Comparison of ENCODE assay signal across 14 cellular contexts in the genomic region with DNA sequence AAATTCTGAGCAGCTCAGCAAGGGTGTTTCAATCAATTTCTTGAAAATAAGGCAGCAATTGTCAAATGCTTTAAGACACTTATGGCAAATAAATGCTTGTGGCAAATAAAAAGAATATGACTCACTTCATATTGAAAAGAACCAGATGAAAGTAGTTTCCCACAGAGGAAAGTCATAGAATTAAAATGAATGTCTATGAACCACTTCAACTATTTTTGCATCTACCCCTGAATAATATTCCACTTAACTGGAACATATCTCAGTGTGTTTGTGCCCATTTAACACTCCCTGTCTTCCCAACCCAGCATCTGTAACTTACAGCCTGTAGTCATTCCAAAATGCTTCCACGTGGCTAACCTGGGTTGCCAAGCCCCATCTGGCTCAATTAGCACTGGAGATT.
DNase-seq lines count a peak whose midpoint lies in the region; ATAC-seq and TF ChIP-seq lines count a peak whose summit lies in the region.
"Had no signal": no experiment of that assay in that cellular context is flagged by ENCODE, and none has a peak within 500 bp of the region (broad histone marks: within the 10 kb centered on the region; RNA-seq: fewer than 3 reads in every experiment).

No MANE protein-coding gene starts in this region.

- POLR2A ChIA-PET in HCT116 (lab: Charles Lee) (interaction anchor here (1.2 to 1.4 kb wide), 4 partner anchors 10 to 85 kb away, joined by 4 to 6 read pairs (median 5); partner anchors contain the start of gene FEM1C), Caco-2 (lab: Charles Lee) (no interaction called here)

- peak overlapping the region; percentile 71 for H3K4me2 ChIP-seq in HCT116 (ENCODE audit: low read length)

- WGBS in suprapubic skin: 38% methylated on average over 1 of the region's 1 CpG

- no peak for TF ChIP-seq RAD21 in HCT116 (IDR thresholded peaks at IDR 0.05; ENCODE audit: low read depth)

- RAD21 ChIA-PET in HCT116 (lab: Charles Lee; ENCODE audit: low non-redundant PET in 1 of 2, low total read pairs in 2 of 2, uncharacterized antibody in 2 of 2, unreplicated experiment in 2 of 2): no interaction called here

- peak overlapping the region; percentile 50 for H3K9ac ChIP-seq in HCT116 (ENCODE audit: low read length)

- H3K27me3 ChIP-seq in HCT116 (ENCODE audit: insufficient read depth, low read length) (no peaks in the 10 kb centered on the region), suprapubic skin (no peaks in the 10 kb centered on the region), Caco-2 (replicated peaks; ENCODE audit: control insufficient read depth, insufficient read depth, low read length) (no peaks in the 10 kb centered on the region)

- H3K27ac ChIP-seq in HCT116 (ENCODE audit: low read depth, low read length): peak overlapping the region; percentile 73
- H3K27ac ChIP-seq in suprapubic skin: peak overlapping the region; percentile 27

- H3K9me3 ChIP-seq in HCT116 (ENCODE audit: control insufficient read depth in 1 of 2, insufficient read depth in 1 of 2, low read depth in 1 of 2, low read length in 2 of 2) (no peaks in the 10 kb centered on the region), suprapubic skin (no peaks in the 10 kb centered on the region), Caco-2 (no peaks in the 10 kb centered on the region)

- H3K27me3 Mint-ChIP-seq in Caco-2 (ENCODE audit: insufficient read depth, unreplicated experiment): no peaks in the 10 kb centered on the region

- no peak for TF ChIP-seq EP300 in suprapubic skin (IDR thresholded peaks at IDR 0.05)

- intact Hi-C loops in HCT116 (cut with micrococcal nuclease) (loop anchor here (5.0 kb wide), 2 partner anchors 72 to 78 kb away; no protein-coding TSS in a partner anchor), left ventricle myocardium superior (cut with micrococcal nuclease) (loop anchor here (2.0 to 10.0 kb wide), 3 partner anchors 38 to 79 kb away; no protein-coding TSS in a partner anchor), Caco-2 (cut with micrococcal nuclease; ENCODE audit: unreplicated experiment) (no loop called here)

- no peak for TF ChIP-seq POLR2A in HCT116 (IDR thresholded peaks at IDR 0.05; ENCODE audit: borderline replicate concordance, extremely low read depth, insufficient read depth, insufficient read length)
- no peak for TF ChIP-seq POLR2A in suprapubic skin (IDR thresholded peaks at IDR 0.05)

- peaks cover 12% of the 10 kb centered on the region for H3K4me1 Mint-ChIP-seq in Caco-2 (ENCODE audit: low read depth, unreplicated experiment)
- H3K4me1 Mint-ChIP-seq: CD8-positive, alpha-beta memory T cell; naive thymus-derived CD8-positive, alpha-beta T cell had no signal

- no peak overlapping the region for H3K4me3 Mint-ChIP-seq in Caco-2 (ENCODE audit: unreplicated experiment)
- H3K4me3 Mint-ChIP-seq: activated naive CD8-positive, alpha-beta T cell treated with anti-CD3 and anti-CD28 coated beads for 36 hours; CD8-positive, alpha-beta memory T cell; naive thymus-derived CD8-positive, alpha-beta T cell; WTC11 had no signal

- no peaks in the 10 kb centered on the region for H3K36me3 Mint-ChIP-seq in Caco-2 (ENCODE audit: insufficient read depth, unreplicated experiment)
- H3K36me3 Mint-ChIP-seq: activated naive CD8-positive, alpha-beta T cell treated with anti-CD3 and anti-CD28 coated beads for 36 hours; CD8-positive, alpha-beta memory T cell; naive thymus-derived CD8-positive, alpha-beta T cell; WTC11 had no signal

- H3K9me2 ChIP-seq in HCT116 (ENCODE audit: insufficient read depth): no peaks in the 10 kb centered on the region

- H2AFZ ChIP-seq in HCT116 (ENCODE audit: low read depth, low read length, poor library complexity, severe bottlenecking): no peak overlapping the region

- no peaks in the 10 kb centered on the region for H4K20me1 ChIP-seq in HCT116 (ENCODE audit: insufficient read depth)

- TSS peak; percentile 67 for BruUV-seq in HCT116 (replicated peaks; lab: Mats Ljungman, UMichigan)
- no TSS peak for BruUV-seq in Caco-2 (replicated peaks; lab: Mats Ljungman, UMichigan)

- peaks cover 25 to 97% of the 10 kb centered on the region in 2 experiments for H3K4me1 ChIP-seq in HCT116 (ENCODE audit: control insufficient read depth in 1 of 2, insufficient read depth in 2 of 2, low read length in 2 of 2)
- H3K4me1 ChIP-seq in suprapubic skin: peaks cover 36% of the 10 kb centered on the region
- peaks cover 21% of the 10 kb centered on the region; the same call in 1 of the 2 replicates for H3K4me1 ChIP-seq in Caco-2

- ATAC-seq in HCT116: peak; percentile 14; the same call in 1 of the 2 replicates
- ATAC-seq in left ventricle myocardium superior: peak; percentile 73
- ATAC-seq: naive thymus-derived CD8-positive, alpha-beta T cell; WTC11 had no signal

- CTCF ChIA-PET in HCT116 (lab: Charles Lee): no interaction called here
- CTCF ChIA-PET in Caco-2 (lab: Charles Lee): no interaction called here

- no peaks in the 10 kb centered on the region for H3K36me3 ChIP-seq in HCT116 (ENCODE audit: control insufficient read depth in 1 of 2, insufficient read depth in 2 of 2, low read length in 2 of 2)
- no peaks in the 10 kb centered on the region for H3K36me3 ChIP-seq in suprapubic skin
- H3K36me3 ChIP-seq in Caco-2 (ENCODE audit: control insufficient read depth, insufficient read depth, low read length): no peaks in the 10 kb centered on the region

- no peak overlapping the region for H3K27ac Mint-ChIP-seq in Caco-2 (ENCODE audit: unreplicated experiment)
- H3K27ac Mint-ChIP-seq: activated naive CD8-positive, alpha-beta T cell treated with anti-CD3 and anti-CD28 coated beads for 36 hours; CD8-positive, alpha-beta memory T cell; naive thymus-derived CD8-positive, alpha-beta T cell; WTC11 had no signal

- H3K4me3 ChIP-seq in HCT116 (replicated peaks in 1 of 2; ENCODE audit: low read depth in 1 of 2, low read length in 2 of 2): peak overlapping the region in 1 of 2 experiments; percentile 27; a peak in 1 of 4 replicates
- no peak overlapping the region for H3K4me3 ChIP-seq in suprapubic skin
- H3K4me3 ChIP-seq in Caco-2 (ENCODE audit: low read depth, low read length): no peak overlapping the region
- H3K4me3 ChIP-seq: coronary artery had no signal

- H3K9me3 Mint-ChIP-seq in Caco-2 (ENCODE audit: unreplicated experiment): no peaks in the 10 kb centered on the region
- H3K9me3 Mint-ChIP-seq: activated naive CD8-positive, alpha-beta T cell treated with anti-CD3 and anti-CD28 coated beads for 36 hours; CD8-positive, alpha-beta memory T cell; naive thymus-derived CD8-positive, alpha-beta T cell; WTC11 had no signal

- TF ChIP-seq CTCF in HCT116 (IDR thresholded peaks at IDR 0.05 in 2 of 3, conservative IDR thresholded peaks at IDR 0.05 in 1 of 3; ENCODE audit: borderline replicate concordance in 1 of 3, insufficient read depth in 1 of 3, low read depth in 2 of 3, low read length in 2 of 3): no peak
- no peak for TF ChIP-seq CTCF in suprapubic skin (IDR thresholded peaks at IDR 0.05)
- TF ChIP-seq CTCF in Caco-2 (IDR thresholded peaks at IDR 0.05; ENCODE audit: insufficient read depth in 1 of 2, low read depth in 1 of 2, low read length in 1 of 2, severe bottlenecking in 1 of 2, unreplicated experiment in 1 of 2): no peak

- H3K79me2 ChIP-seq in HCT116 (ENCODE audit: insufficient read depth, low read length): no peaks in the 10 kb centered on the region

- DNase-seq in HCT116 (ENCODE audit: low read depth, low spot score): peak; percentile 2
- DNase-seq in astrocyte of the hippocampus (ENCODE audit: low read depth, low spot score): peak; percentile 50
- DNase-seq in left ventricle myocardium superior: no peak
- DNase-seq in suprapubic skin (ENCODE audit: low spot score in 2 of 2): no peak
- DNase-seq in stimulated activated CD4-positive, alpha-beta T cell treated with anti-CD3 and anti-CD28 coated beads, Interleukin-15, amount 100 ng/mL, for 24 hours: no peak
- DNase-seq in Caco-2: no peak
- DNase-seq in stimulated activated CD4-positive, alpha-beta T cell treated with anti-CD3 and anti-CD28 coated beads, Interleukin-2, amount 100 ng/mL, for 24 hours: no peak
- DNase-seq: CD8-positive, alpha-beta memory T cell; naive thymus-derived CD8-positive, alpha-beta T cell; NCI-H1048; retina had no signal

TF ChIP-seq in HCT116, 20 proteins besides CTCF, POLR2A, EP300 and RAD21:
- TF ChIP-seq YY1 (IDR thresholded peaks at IDR 0.05; ENCODE audit: extremely low read depth, insufficient replicate concordance, low read depth, low read length) (no peak), JUND (IDR thresholded peaks at IDR 0.05) (peak; percentile 23; the same call in 1 of the 2 replicates)

Comparison
In these comparisons a context has a peak if more than half of its experiments do, and no peak if none do; other contexts are left out.
1. DNase-seq: peak in HCT116 (single experiment) and astrocyte of the hippocampus (single experiment); none in left ventricle myocardium superior (single experiment), suprapubic skin (0 of 2), stimulated activated CD4-positive, alpha-beta T cell treated with anti-CD3 and anti-CD28 coated beads, Interleukin-15, amount 100 ng/mL, for 24 hours (single experiment), Caco-2 (0 of 2) and stimulated activated CD4-positive, alpha-beta T cell treated with anti-CD3 and anti-CD28 coated beads, Interleukin-2, amount 100 ng/mL, for 24 hours (0 of 2).